8 cellular contexts compared by ENCODE assay signal in genomic region chr7:54758702-54759665, GRCh38. TPM values are rescaled to one million over a fixed set of nuclear protein-coding genes. Genes with fewer than 3 reads are reported as not detected.
A peak's percentile ranks its signal among the peaks of the same experiment; 100 is the strongest.
DNase-seq lines count a peak whose midpoint lies in the region; ATAC-seq and TF ChIP-seq lines count a peak whose summit lies in the region.

Gene SEC61G, minus strand, starts transcription at chr7:54759211. Its CDS starts 1,623 bp downstream, at chr7:54757588.

- 0 to 1% (median 0%) methylated on average over 33 to 73 of the region's 73 CpGs for WGBS in spleen, 5 donors

- intact Hi-C loops in spleen (cut with DNase I; ENCODE audit: low total_unique reads) = loop anchor here (10.0 kb wide), 1 partner anchor 606 kb away; the partner anchor contains the start of gene LANCL2

- H3K4me3 ChIP-seq in spleen = peak within 1 kb of the TSS; percentile 84 to 99 (median 96)

- DNase-seq in AG08396 (ENCODE audit: low spot score) (peak; percentile 98), NCI-H345 treated with DMSO at 0.1 percent for 48 hours (lab: John Stamatoyannopoulos, UW; ENCODE audit: unreplicated experiment) (peak; percentile 90), inferior parietal cortex (ENCODE audit: extremely low spot score) (peak; percentile 98), spleen (peak; percentile 97)
- peak; percentile 83 to 93 (median 88) for DNase-seq in activated CD4-positive, CD25-positive, alpha-beta regulatory T cell (lab: John Stamatoyannopoulos, UW)
- peak; percentile 94 for DNase-seq in central memory CD4-positive, alpha-beta T cell

- peaks cover 14 to 55% (median 33%) of the 10 kb centered on the region in 6 donors for H3K4me1 ChIP-seq in spleen

- H3K36me3 ChIP-seq in spleen = peaks cover 0 to 26% (median 12%) of the 10 kb centered on the region in 6 donors

- H3K27ac ChIP-seq in spleen = peak within 1 kb of the TSS; percentile 81 to 92 (median 91)

- H3K27me3 ChIP-seq in spleen (replicated peaks in 1 of 7) = no peaks in the 10 kb centered on the region

- peak in 2 of 3 donors; percentile 36 to 51 for TF ChIP-seq POLR2A in spleen (IDR thresholded peaks at IDR 0.05)

- ATAC-seq in GM19023 (IDR thresholded peaks at IDR 0.05; ENCODE audit: unreplicated experiment) (peak; percentile 96), HG03280 (IDR thresholded peaks at IDR 0.05; ENCODE audit: unreplicated experiment) (peak; percentile 92)

- peak in 1 of 11 experiments; percentile 6 for TF ChIP-seq CTCF in spleen (IDR thresholded peaks at IDR 0.05 in 8 of 11, conservative IDR thresholded peaks at IDR 0.05 in 3 of 11)

- H3K9me3 ChIP-seq in spleen = no peaks in the 10 kb centered on the region

RNA-seq across cellular contexts. Expression of gene SEC61G, which starts in this region (rescaled TPM):
- total RNA-seq in spleen = 100 to 1,000 TPM in 3 of 7 donors, 10 to 100 TPM in 4; 52.8 to 290 (median 77.1) TPM
- polyA plus RNA-seq in spleen = 100 to 1,000 TPM; 149 to 261 (median 207) TPM

Comparison
In these comparisons a context has a peak if more than half of its experiments do, and no peak if none do; other contexts are left out.
1. Peak in every context shown above with its lines: DNase-seq, ATAC-seq, H3K4me3 ChIP-seq and H3K27ac ChIP-seq.